ENCODE assay signal across 1 cellular context in genomic region chr18:58490238-58490637, GRCh38.
TF ChIP-seq lines count a peak whose summit lies in the region.

No MANE protein-coding gene starts in this region.

TF ChIP-seq in HepG2, 621 proteins besides CTCF, POLR2A, EP300 and RAD21 (continued from another document and continues in another):
- TF ChIP-seq PRDM10 (CRISPR knock-in tag; IDR thresholded peaks at IDR 0.05; ENCODE audit: low read depth) (no peak), NR3C1 (CRISPR knock-in tag; IDR thresholded peaks at IDR 0.05) (no peak), CHD4 (IDR thresholded peaks at IDR 0.05; ENCODE audit: borderline replicate concordance, low read length) (no peak), ZBTB8A (CRISPR knock-in tag; IDR thresholded peaks at IDR 0.05; ENCODE audit: borderline replicate concordance, low read depth) (no peak), FOXA1 (IDR thresholded peaks at IDR 0.05) (no peak), FOXA1 (CRISPR knock-in tag; IDR thresholded peaks at IDR 0.05) (no peak), PLSCR1 (CRISPR knock-in tag; IDR thresholded peaks at IDR 0.05; ENCODE audit: borderline replicate concordance) (no peak), FOXM1 (CRISPR knock-in tag; IDR thresholded peaks at IDR 0.05) (no peak), MZF1 (CRISPR knock-in tag; IDR thresholded peaks at IDR 0.05; ENCODE audit: borderline replicate concordance) (no peak), MAFG (CRISPR knock-in tag; IDR thresholded peaks at IDR 0.05) (no peak), SMC3 (IDR thresholded peaks at IDR 0.05; ENCODE audit: low read length) (peak; percentile 21; the same call in 1 of the 2 replicates), ZSCAN9 (CRISPR knock-in tag; IDR thresholded peaks at IDR 0.05; ENCODE audit: borderline replicate concordance) (no peak), MIXL1 (CRISPR knock-in tag; IDR thresholded peaks at IDR 0.05) (no peak), ZNF740 (CRISPR knock-in tag; IDR thresholded peaks at IDR 0.05) (no peak), ARID2 (CRISPR knock-in tag; IDR thresholded peaks at IDR 0.05; ENCODE audit: borderline replicate concordance) (no peak), CCDC6 (CRISPR knock-in tag; IDR thresholded peaks at IDR 0.05) (no peak), ERF (CRISPR knock-in tag; IDR thresholded peaks at IDR 0.05) (no peak), ZSCAN12 (CRISPR knock-in tag; IDR thresholded peaks at IDR 0.05) (no peak), NR2C2 (CRISPR knock-in tag; IDR thresholded peaks at IDR 0.05; ENCODE audit: borderline replicate concordance) (no peak), KDM6A (CRISPR knock-in tag; IDR thresholded peaks at IDR 0.05; ENCODE audit: low read depth) (no peak), JUNB (CRISPR knock-in tag; IDR thresholded peaks at IDR 0.05; ENCODE audit: borderline replicate concordance) (no peak), GLI4 (CRISPR knock-in tag; IDR thresholded peaks at IDR 0.05; ENCODE audit: borderline replicate concordance) (no peak), PBX2 (CRISPR knock-in tag; IDR thresholded peaks at IDR 0.05) (no peak), ZNF468 (CRISPR knock-in tag; IDR thresholded peaks at IDR 0.05) (no peak), IRF1 (CRISPR knock-in tag; IDR thresholded peaks at IDR 0.05; ENCODE audit: low read depth) (no peak), TEAD2 (CRISPR knock-in tag; IDR thresholded peaks at IDR 0.05) (no peak), HNRNPLL (IDR thresholded peaks at IDR 0.05; ENCODE audit: low read depth, low read length, poor library complexity, severe bottlenecking) (no peak), PREB (CRISPR knock-in tag; IDR thresholded peaks at IDR 0.05) (no peak), ZNF382 (CRISPR knock-in tag; IDR thresholded peaks at IDR 0.05; ENCODE audit: borderline replicate concordance) (no peak), HNF4A (CRISPR knock-in tag; IDR thresholded peaks at IDR 0.05) (peak; percentile 85), KLF16 (CRISPR knock-in tag; IDR thresholded peaks at IDR 0.05) (no peak), BCL6 (CRISPR knock-in tag; IDR thresholded peaks at IDR 0.05) (no peak), ZNF264 (CRISPR knock-in tag; IDR thresholded peaks at IDR 0.05) (no peak), ZNF317 (CRISPR knock-in tag; IDR thresholded peaks at IDR 0.05) (no peak), TOPORS (CRISPR knock-in tag; IDR thresholded peaks at IDR 0.05) (no peak), ZNF547 (CRISPR knock-in tag; IDR thresholded peaks at IDR 0.05) (no peak), SATB2 (CRISPR knock-in tag; IDR thresholded peaks at IDR 0.05) (no peak), TFE3 (CRISPR knock-in tag; IDR thresholded peaks at IDR 0.05) (no peak), ZNF17 (CRISPR knock-in tag; IDR thresholded peaks at IDR 0.05) (no peak), ZNF574 (CRISPR knock-in tag; IDR thresholded peaks at IDR 0.05) (0 out of 2 replicates have a peak, but pooled peaks have one; percentile 29), ZNF749 (CRISPR knock-in tag; IDR thresholded peaks at IDR 0.05; ENCODE audit: borderline replicate concordance) (no peak), SSRP1 (CRISPR knock-in tag; IDR thresholded peaks at IDR 0.05) (0 out of 2 replicates have a peak, but pooled peaks have one; percentile 40), BRCA1 (CRISPR knock-in tag; IDR thresholded peaks at IDR 0.05) (no peak), ELF4 (CRISPR knock-in tag; IDR thresholded peaks at IDR 0.05; ENCODE audit: borderline replicate concordance) (no peak), ZNF883 (CRISPR knock-in tag; IDR thresholded peaks at IDR 0.05; ENCODE audit: not compliant biosample characterization) (no peak), ZNF839 (CRISPR knock-in tag; IDR thresholded peaks at IDR 0.05; ENCODE audit: borderline replicate concordance) (no peak), ZNF589 (CRISPR knock-in tag; conservative IDR thresholded peaks at IDR 0.05) (no peak), ATF2 (CRISPR knock-in tag; IDR thresholded peaks at IDR 0.05) (no peak), TMF1 (CRISPR knock-in tag; IDR thresholded peaks at IDR 0.05; ENCODE audit: low read depth) (no peak), ZNF710 (CRISPR knock-in tag; IDR thresholded peaks at IDR 0.05; ENCODE audit: borderline replicate concordance) (no peak), ZMAT3 (CRISPR knock-in tag; conservative IDR thresholded peaks at IDR 0.05) (no peak), ZBTB2 (CRISPR knock-in tag; IDR thresholded peaks at IDR 0.05; ENCODE audit: low read depth) (no peak), DR1 (CRISPR knock-in tag; IDR thresholded peaks at IDR 0.05) (no peak), MEIS2 (CRISPR knock-in tag; IDR thresholded peaks at IDR 0.05) (no peak), U2AF1 (optimal IDR thresholded peaks at IDR 0.05; ENCODE audit: low read depth, low read length) (no peak), MIER2 (CRISPR knock-in tag; IDR thresholded peaks at IDR 0.05) (no peak)
